16 cellular contexts compared by ENCODE assay signal in genomic region chr10:86815035-86815617, GRCh38. TPM values are rescaled to one million over a fixed set of nuclear protein-coding genes. Genes with fewer than 3 reads are reported as not detected.
DNase-seq lines count a peak whose midpoint lies in the region; ATAC-seq and TF ChIP-seq lines count a peak whose summit lies in the region.
"Had no signal": no experiment of that assay in that cellular context is flagged by ENCODE, and none has a peak within 500 bp of the region (broad histone marks: within the 10 kb centered on the region; RNA-seq: fewer than 3 reads in every experiment).

No MANE protein-coding gene starts in this region.

- no peak for TF ChIP-seq RAD21 in SK-N-SH (IDR thresholded peaks at IDR 0.05; ENCODE audit: low read length)

- CTCF ChIA-PET in A673 (lab: Charles Lee) (no interaction called here), SK-N-SH (lab: Yijun Ruan, JAX) (no interaction called here)

- H4K8ac ChIP-seq in neuronal stem cell (ENCODE audit: low read depth, low read length), result no peak overlapping the region

- no peak overlapping the region for H4K91ac ChIP-seq in neuronal stem cell (ENCODE audit: low read depth, low read length, poor library complexity)

- H3K79me1 ChIP-seq in neuronal stem cell (ENCODE audit: low read depth, low read length), result peaks cover 5% of the 10 kb centered on the region

- H3K27me3 ChIP-seq in A673 (replicated peaks; ENCODE audit: insufficient read depth, low read depth, low read length, poor library complexity), result no peaks in the 10 kb centered on the region
- no peaks in the 10 kb centered on the region for H3K27me3 ChIP-seq in SK-N-SH (ENCODE audit: insufficient read depth)
- H3K27me3 ChIP-seq in rectal smooth muscle tissue (ENCODE audit: control insufficient read depth, insufficient read depth, low read length), result no peaks in the 10 kb centered on the region
- no peaks in the 10 kb centered on the region for H3K27me3 ChIP-seq in neuronal stem cell (ENCODE audit: control insufficient read depth in 3 of 3, insufficient read depth in 3 of 3, low read depth in 1 of 3, low read length in 3 of 3)
- H3K27me3 ChIP-seq: Peyer's patch had no signal

- no peak overlapping the region for H3K23ac ChIP-seq in neuronal stem cell (ENCODE audit: low read depth, low read length, poor library complexity)

- H3K9ac ChIP-seq in SK-N-SH (0 out of 2 replicates have a peak overlapping the region, but pooled peaks have one; percentile 19), rectal smooth muscle tissue (ENCODE audit: low read length) (no peak overlapping the region), neuronal stem cell (ENCODE audit: low read depth, low read length, poor library complexity) (no peak overlapping the region)
- H3K9ac ChIP-seq: KMS-11 had no signal

- ATAC-seq in GM21367 (IDR thresholded peaks at IDR 0.05; ENCODE audit: unreplicated experiment), result no peak
- ATAC-seq: esophagus mucosa, T-cell had no signal

- DNase-seq in A673 (ENCODE audit: low spot score), result no peak
- DNase-seq in SK-N-SH, result no peak
- DNase-seq in fibroblast of mammary gland (ENCODE audit: low read depth), result peak; percentile 64
- DNase-seq in NCI-H1436 treated with DMSO at 0.1 percent for 48 hours (lab: John Stamatoyannopoulos, UW), result no peak
- DNase-seq in neuronal stem cell (ENCODE audit: low spot score), result no peak
- no peak for DNase-seq in NCI-H526 treated with DMSO at 0.1 percent for 48 hours (lab: John Stamatoyannopoulos, UW)
- DNase-seq: ACHN; activated CD4-positive, CD25-positive, alpha-beta regulatory T cell; immature natural killer cell; NCI-H187 treated with DMSO at 0.1 percent for 48 hours; Peyer's patch; T-cell had no signal

- no peak overlapping the region for H3K18ac ChIP-seq in neuronal stem cell (ENCODE audit: low read length)

- H2AK5ac ChIP-seq in neuronal stem cell (ENCODE audit: low read depth, low read length), result no peak overlapping the region

- H3K4me1 ChIP-seq in A673 (ENCODE audit: insufficient read depth, low read length, poor library complexity, severe bottlenecking) (peaks cover 35% of the 10 kb centered on the region), SK-N-SH (ENCODE audit: control insufficient read depth in 1 of 2, insufficient read depth in 2 of 2, low read depth in 1 of 2, low read length in 1 of 2) (peaks cover 4 to 34% of the 10 kb centered on the region in 2 experiments; a peak in 3 of 4 replicates), rectal smooth muscle tissue (ENCODE audit: control insufficient read depth, insufficient read depth, low read length) (peaks cover 34% of the 10 kb centered on the region), neuronal stem cell (ENCODE audit: control insufficient read depth in 2 of 2, insufficient read depth in 1 of 2, low read depth in 1 of 2, low read length in 2 of 2) (peaks cover 0 to 1% of the 10 kb centered on the region in 2 donors)

- no peak overlapping the region for H2AFZ ChIP-seq in SK-N-SH (ENCODE audit: low read depth)
- H2AFZ ChIP-seq in neuronal stem cell (ENCODE audit: low read length), result no peak overlapping the region

- H3K9me2 ChIP-seq in SK-N-SH, result no peaks in the 10 kb centered on the region

- peaks cover 100% of the 10 kb centered on the region for H3K79me2 ChIP-seq in SK-N-SH (ENCODE audit: insufficient read depth)

- H2BK12ac ChIP-seq in neuronal stem cell (ENCODE audit: low read length), result no peak overlapping the region

- H3K27ac ChIP-seq in A673 (ENCODE audit: low read depth, low read length, poor library complexity, severe bottlenecking) (peak overlapping the region; percentile 22), SK-N-SH (ENCODE audit: low read depth in 2 of 2, low read length in 1 of 2) (peak overlapping the region; percentile 39 to 74; a peak in 3 of 4 replicates), rectal smooth muscle tissue (ENCODE audit: low read depth, low read length) (peak overlapping the region; percentile 73), neuronal stem cell (replicated peaks; ENCODE audit: low read length) (no peak overlapping the region)
- H3K27ac ChIP-seq: KMS-11 had no signal

- BruUV-seq in A673 (replicated peaks; lab: Mats Ljungman, UMichigan), result no TSS peak

- no peak overlapping the region for H3K14ac ChIP-seq in neuronal stem cell (ENCODE audit: low read length)

- H2BK5ac ChIP-seq in neuronal stem cell (ENCODE audit: low read length), result no peak overlapping the region

- peak overlapping the region; percentile 50 for H3K4me2 ChIP-seq in SK-N-SH
- H3K4me2 ChIP-seq in neuronal stem cell (ENCODE audit: insufficient read depth, low read length, poor library complexity, severe bottlenecking), result no peak overlapping the region
- H3K4me2 ChIP-seq: KMS-11 had no signal

- no peak for TF ChIP-seq CTCF in A673 (conservative IDR thresholded peaks at IDR 0.05; ENCODE audit: low read depth, low read length)
- no peak for TF ChIP-seq CTCF in SK-N-SH (IDR thresholded peaks at IDR 0.05)
- TF ChIP-seq CTCF in fibroblast of mammary gland (conservative IDR thresholded peaks at IDR 0.05; ENCODE audit: control insufficient read depth, insufficient read depth, low read depth, low read length), result no peak

- H2BK120ac ChIP-seq in neuronal stem cell (ENCODE audit: low read depth, low read length), result no peak overlapping the region

- H3K9me3 ChIP-seq in A673 (ENCODE audit: low read depth, low read length, poor library complexity, severe bottlenecking), result no peaks in the 10 kb centered on the region
- H3K9me3 ChIP-seq in SK-N-SH, result no peaks in the 10 kb centered on the region
- peaks cover 2 to 22% of the 10 kb centered on the region in 2 donors for H3K9me3 ChIP-seq in neuronal stem cell (replicated peaks in 1 of 2; ENCODE audit: control insufficient read depth in 2 of 2, insufficient read depth in 1 of 2, low read depth in 1 of 2, low read length in 2 of 2)
- H3K9me3 ChIP-seq: Peyer's patch had no signal

- no peak overlapping the region for H2BK15ac ChIP-seq in neuronal stem cell (ENCODE audit: low read length)

- no peak overlapping the region for H3K4ac ChIP-seq in neuronal stem cell (ENCODE audit: low read length)

- H3K4me3 ChIP-seq in A673 (ENCODE audit: low read depth, low read length, poor library complexity, severe bottlenecking) (no peak overlapping the region), SK-N-SH (ENCODE audit: low read depth in 2 of 2, low read length in 1 of 2) (no peak overlapping the region), fibroblast of mammary gland (ENCODE audit: control insufficient read depth, low read depth, low read length) (no peak overlapping the region), rectal smooth muscle tissue (ENCODE audit: low read length) (no peak overlapping the region), neuronal stem cell (ENCODE audit: low read length in 2 of 2) (no peak overlapping the region)
- H3K4me3 ChIP-seq: Peyer's patch had no signal

- no peak for TF ChIP-seq EP300 in SK-N-SH (IDR thresholded peaks at IDR 0.05; ENCODE audit: borderline replicate concordance in 1 of 2, low read depth in 1 of 2, low read length in 1 of 2)

- POLR2A ChIA-PET in A673 (lab: Charles Lee; ENCODE audit: low non-redundant PET) (interaction anchor here (0.6 kb wide), 1 partner anchor 124 kb away, joined by 20 read pairs; no protein-coding TSS in a partner anchor), SK-N-SH (lab: Yijun Ruan, JAX) (no interaction called here)

- H3F3A ChIP-seq in SK-N-SH (replicated peaks; ENCODE audit: insufficient read depth), result peaks cover 16% of the 10 kb centered on the region

- H3K36me3 ChIP-seq in A673 (ENCODE audit: insufficient read depth, low read length, poor library complexity, severe bottlenecking), result peaks cover 6% of the 10 kb centered on the region
- H3K36me3 ChIP-seq in SK-N-SH (replicated peaks in 1 of 2; ENCODE audit: control insufficient read depth in 1 of 2, insufficient read depth in 2 of 2, low read length in 1 of 2), result peaks cover 0 to 14% of the 10 kb centered on the region in 2 experiments
- no peaks in the 10 kb centered on the region for H3K36me3 ChIP-seq in rectal smooth muscle tissue (ENCODE audit: control insufficient read depth, insufficient read depth, low read length)
- H3K36me3 ChIP-seq in neuronal stem cell (replicated peaks in 1 of 2; ENCODE audit: control insufficient read depth in 2 of 2, insufficient read depth in 2 of 2, low read length in 2 of 2), result peaks cover 0 to 34% of the 10 kb centered on the region in 2 donors
- H3K36me3 ChIP-seq: Peyer's patch had no signal

- WGBS in SK-N-SH (ENCODE audit: low lambda C conversion rate), result 73% methylated on average over 4 of the region's 4 CpGs
- no CpG with 5 or more reads among the region's 4 CpGs for WGBS in neuronal stem cell (ENCODE audit: extremely low coverage in 2 of 2, insufficient read length in 2 of 2, insufficient replicate concordance in 1 of 2), 2 donors

- intact Hi-C loops in A673 (cut with micrococcal nuclease; ENCODE audit: unreplicated experiment), result no loop called here

- peaks cover 49% of the 10 kb centered on the region for H4K20me1 ChIP-seq in SK-N-SH (ENCODE audit: insufficient read depth)

TF ChIP-seq in SK-N-SH, 30 proteins besides CTCF, POLR2A, EP300 and RAD21 (continues in another document):
- TF ChIP-seq NFIC (IDR thresholded peaks at IDR 0.05; ENCODE audit: borderline replicate concordance) (0 out of 2 replicates have a peak, but pooled peaks have one; percentile 24), TCF12 (IDR thresholded peaks at IDR 0.05) (peak; percentile 65), FOXJ3 (CRISPR knock-in tag; IDR thresholded peaks at IDR 0.05) (no peak), USF2 (IDR thresholded peaks at IDR 0.05; ENCODE audit: borderline replicate concordance, low read depth, low read length) (no peak), YY1 (IDR thresholded peaks at IDR 0.05; ENCODE audit: low read depth) (no peak), TAF1 (IDR thresholded peaks at IDR 0.05; ENCODE audit: borderline replicate concordance, low read depth, low read length) (no peak), JUND (IDR thresholded peaks at IDR 0.05) (0 out of 2 replicates have a peak, but pooled peaks have one; percentile 18), FOSL2 (IDR thresholded peaks at IDR 0.05; ENCODE audit: borderline replicate concordance, low read depth) (peak; percentile 36; the same call in 1 of the 2 replicates), TEAD4 (IDR thresholded peaks at IDR 0.05; ENCODE audit: borderline replicate concordance, insufficient read depth) (no peak), GATA2 (CRISPR knock-in tag; IDR thresholded peaks at IDR 0.05) (no peak), ELF1 (IDR thresholded peaks at IDR 0.05) (no peak)

RNA-seq across cellular contexts. Expression of gene BMPR1A, which starts 58.7 kb away (rescaled TPM):
- 112 and 136 TPM in 2 replicates for total RNA-seq in A673 (2021)
- polyA plus RNA-seq in SK-N-SH (2012; rRNA removed), result 12.7 and 20.1 TPM in 2 replicates
- polyA plus RNA-seq in SK-N-SH (2012; cell fraction: cytosol; rRNA removed), result 19.2 and 19.7 TPM in 2 replicates
- 5.9 and 13.3 TPM in 2 replicates for polyA plus RNA-seq in SK-N-SH (2012; cell fraction: nucleus; rRNA removed)
- 24.6 TPM for polyA plus RNA-seq in neuronal stem cell (2013, experiment 1 of 2)
- polyA plus RNA-seq in neuronal stem cell (2013, experiment 2 of 2), result 25.2 TPM
